In the genomic region with DNA sequence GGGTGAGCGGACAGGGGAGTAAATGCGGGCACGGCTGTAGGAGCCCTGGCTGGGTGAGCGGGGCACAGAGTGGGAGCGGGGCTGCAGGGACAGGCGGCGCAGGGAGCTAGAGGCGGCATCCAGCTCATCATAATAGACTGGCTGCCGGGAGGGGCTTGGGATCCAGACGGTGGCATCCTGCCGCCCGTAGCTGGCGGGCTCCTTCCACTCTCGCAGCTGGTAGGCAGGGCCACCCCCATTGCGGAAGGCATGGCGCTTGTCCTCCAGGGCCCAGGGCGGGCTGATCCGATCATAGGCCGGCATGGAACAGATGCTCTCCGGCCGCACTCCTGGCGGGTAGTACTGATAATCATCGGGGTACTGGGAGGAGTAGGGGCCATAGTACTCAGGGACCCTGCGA, we compare ENCODE assay signal across 28 cellular contexts. TPM values are rescaled to one million over a fixed set of nuclear protein-coding genes. Genes with fewer than 3 reads are reported as not detected.
"Had no signal": no experiment of that assay in that cellular context is flagged by ENCODE, and none has a peak within 500 bp of the region (broad histone marks: within the 10 kb centered on the region; RNA-seq: fewer than 3 reads in every experiment).

No MANE protein-coding gene starts in this region.

- H3K27ac ChIP-seq: epithelial cell of prostate, esophagus squamous epithelium, gastroesophageal sphincter, pancreas, sigmoid colon, skin epidermis, testis, tibial nerve, upper lobe of right lung, vagina had no signal

- H3K36me3 ChIP-seq: gastroesophageal sphincter, prostate gland, sigmoid colon, upper lobe of right lung, vagina had no signal

- DNase-seq: effector memory CD8-positive, alpha-beta T cell; esophagus squamous epithelium; foreskin fibroblast; immature natural killer cell; left cardiac atrium; left ventricle myocardium inferior; mucosa of descending colon; pancreas; retina; sigmoid colon; stimulated activated CD4-positive, alpha-beta T cell treated with anti-CD3 and anti-CD28 coated beads, Interleukin-2, amount 100 ng/mL, for 24 hours; stimulated activated CD4-positive, alpha-beta T cell treated with anti-CD3 and anti-CD28 coated beads, Interleukin-4, amount 100 ng/mL, for 4 hours; stimulated activated naive B cell treated with anti-CD40 and anti-IgM and Interleukin-4, amounts not matched to agents 10 μg/mL and 1 μg/mL and 100 μg/mL, for 72 hours; stimulated activated naive CD8-positive, alpha-beta T cell treated with anti-CD3 and anti-CD28 coated beads, Interleukin-15, amount 100 ng/mL, for 72 hours; testis; upper lobe of right lung had no signal

- H3K9me3 ChIP-seq: esophagus squamous epithelium, gastroesophageal sphincter, left ventricle myocardium inferior, mucosa of descending colon, pancreas, prostate gland, sigmoid colon, testis, tibial nerve, upper lobe of right lung, vagina had no signal

- FAIRE-seq: keratinocyte, pancreas had no signal

- ATAC-seq: effector memory CD8-positive, alpha-beta T cell; gastroesophageal sphincter; left cardiac atrium; mucosa of descending colon; naive thymus-derived CD8-positive, alpha-beta T cell; pancreas had no signal

- H3K27me3 ChIP-seq: esophagus squamous epithelium, pancreas, sigmoid colon, testis, tibial nerve, upper lobe of right lung, vagina had no signal

- H3K4me3 ChIP-seq: esophagus squamous epithelium, gastroesophageal sphincter, left ventricle myocardium inferior, lung, mucosa of descending colon, pancreas, prostate gland, sigmoid colon, skin epidermis, testis, tibial nerve, upper lobe of right lung, vagina had no signal

- H3K4me1 ChIP-seq: pancreas, sigmoid colon, upper lobe of right lung, vagina had no signal

RNA-seq across cellular contexts. Expression of a gene that starts 43.7 kb away (rescaled TPM):
- total RNA-seq: left cardiac atrium; left ventricle myocardium inferior; mesenteric fat pad; naive thymus-derived CD8-positive, alpha-beta T cell; neural crest cell; sigmoid colon; subcutaneous adipose tissue; tibial nerve; vagina had no signal
